Comparison of ENCODE assay signal across 12 cellular contexts in genomic region chr14:21109377-21110260, GRCh38. TPM values are rescaled to one million over a fixed set of nuclear protein-coding genes. Genes with fewer than 3 reads are reported as not detected.
A peak's percentile ranks its signal among the peaks of the same experiment; 100 is the strongest.
DNase-seq lines count a peak whose midpoint lies in the region; ATAC-seq and TF ChIP-seq lines count a peak whose summit lies in the region.
"Had no signal": no experiment of that assay in that cellular context is flagged by ENCODE, and none has a peak within 500 bp of the region (broad histone marks: within the 10 kb centered on the region; RNA-seq: fewer than 3 reads in every experiment).

No MANE protein-coding gene starts in this region.

- POLR2A ChIA-PET in MCF 10A (lab: Yijun Ruan, JAX): interaction anchor here (1.2 to 1.5 kb wide), 2 partner anchors 13 to 14 kb away, joined by 3 to 4 read pairs; no protein-coding TSS in a partner anchor

- 86 to 90% methylated on average over 8 of the region's 8 CpGs for WGBS in testis, 2 donors

- peaks cover 27% of the 10 kb centered on the region for H3K4me1 Mint-ChIP-seq in MCF 10A (ENCODE audit: insufficient read depth, unreplicated experiment)
- H3K4me1 Mint-ChIP-seq in T-helper 2 cell treated with Interferon-gamma antibody and Interleukin-4, amounts not matched to agents 5 μg/mL and 100 μg/mL, for 36 hours (ENCODE audit: low read depth): peaks cover 15% of the 10 kb centered on the region
- H3K4me1 Mint-ChIP-seq in stimulated activated naive CD8-positive, alpha-beta T cell treated with anti-CD3 and anti-CD28 coated beads, Interleukin-15, amount 100 ng/mL, for 72 hours: peaks cover 13% of the 10 kb centered on the region

- no peak overlapping the region for H3K27ac Mint-ChIP-seq in MCF 10A (ENCODE audit: low read depth, unreplicated experiment)
- no peak overlapping the region for H3K27ac Mint-ChIP-seq in T-helper 2 cell treated with Interferon-gamma antibody and Interleukin-4, amounts not matched to agents 5 μg/mL and 100 μg/mL, for 36 hours
- H3K27ac Mint-ChIP-seq in stimulated activated naive CD8-positive, alpha-beta T cell treated with anti-CD3 and anti-CD28 coated beads, Interleukin-15, amount 100 ng/mL, for 72 hours: no peak overlapping the region

- peaks cover 8 to 13% of the 10 kb centered on the region in 2 donors for H3K4me1 ChIP-seq in breast epithelium
- H3K4me1 ChIP-seq in testis: peaks cover 18% of the 10 kb centered on the region

- H3K4me3 ChIP-seq in breast epithelium (no peak overlapping the region), testis (no peak overlapping the region)
- H3K4me3 ChIP-seq: cardiac muscle cell had no signal

- TF ChIP-seq POLR2A in breast epithelium (IDR thresholded peaks at IDR 0.05) (no peak), testis (IDR thresholded peaks at IDR 0.05) (no peak)

- H3K9me3 ChIP-seq in breast epithelium (no peaks in the 10 kb centered on the region), testis (no peaks in the 10 kb centered on the region)

- H3K27ac ChIP-seq in breast epithelium: no peak overlapping the region
- H3K27ac ChIP-seq in testis: no peak overlapping the region
- H3K27ac ChIP-seq: C4-2B, cardiac muscle cell, HL-60, VCaP had no signal

- H3K9me3 Mint-ChIP-seq in MCF 10A (ENCODE audit: unreplicated experiment): no peaks in the 10 kb centered on the region
- no peaks in the 10 kb centered on the region for H3K9me3 Mint-ChIP-seq in T-helper 2 cell treated with Interferon-gamma antibody and Interleukin-4, amounts not matched to agents 5 μg/mL and 100 μg/mL, for 36 hours
- no peaks in the 10 kb centered on the region for H3K9me3 Mint-ChIP-seq in stimulated activated naive CD8-positive, alpha-beta T cell treated with anti-CD3 and anti-CD28 coated beads, Interleukin-15, amount 100 ng/mL, for 72 hours

- CTCF ChIA-PET in MCF 10A (lab: Yijun Ruan, JAX): interaction anchor here (0.6 to 10.5 kb wide), 14 partner anchors 15 to 615 kb away, joined by 3 to 248 read pairs (median 6); no protein-coding TSS in a partner anchor

- peak; percentile 52 for ATAC-seq in HG03095 (IDR thresholded peaks at IDR 0.05; ENCODE audit: unreplicated experiment)
- peak; percentile 88 for ATAC-seq in stimulated activated naive CD8-positive, alpha-beta T cell treated with anti-CD3 and anti-CD28 coated beads, Interleukin-15, amount 100 ng/mL, for 72 hours

- no peaks in the 10 kb centered on the region for H3K36me3 Mint-ChIP-seq in MCF 10A (ENCODE audit: insufficient read depth, unreplicated experiment)
- H3K36me3 Mint-ChIP-seq in T-helper 2 cell treated with Interferon-gamma antibody and Interleukin-4, amounts not matched to agents 5 μg/mL and 100 μg/mL, for 36 hours (ENCODE audit: low read depth): no peaks in the 10 kb centered on the region

- H3K4me3 Mint-ChIP-seq in MCF 10A (ENCODE audit: unreplicated experiment): no peak overlapping the region
- no peak overlapping the region for H3K4me3 Mint-ChIP-seq in T-helper 2 cell treated with Interferon-gamma antibody and Interleukin-4, amounts not matched to agents 5 μg/mL and 100 μg/mL, for 36 hours
- H3K4me3 Mint-ChIP-seq in stimulated activated naive CD8-positive, alpha-beta T cell treated with anti-CD3 and anti-CD28 coated beads, Interleukin-15, amount 100 ng/mL, for 72 hours: no peak overlapping the region

- peak; percentile 41 for DNase-seq in MCF 10A (ENCODE audit: unreplicated experiment)
- no peak for DNase-seq in breast epithelium (ENCODE audit: low spot score in 2 of 2)
- peak; percentile 45 for DNase-seq in T-helper 2 cell treated with Interferon-gamma antibody and Interleukin-4, amounts not matched to agents 5 μg/mL and 100 μg/mL, for 36 hours (ENCODE audit: low spot score)
- DNase-seq in stimulated activated naive CD8-positive, alpha-beta T cell treated with anti-CD3 and anti-CD28 coated beads, Interleukin-15, amount 100 ng/mL, for 72 hours: peak in 1 of 2 donors; percentile 54
- no peak for DNase-seq in amygdala (lab: John Stamatoyannopoulos, UW)
- DNase-seq in 8988T: no peak
- DNase-seq in testis: no peak

- no peak for TF ChIP-seq CTCF in MCF 10A (IDR thresholded peaks at IDR 0.05; ENCODE audit: unreplicated experiment)
- no peak for TF ChIP-seq CTCF in breast epithelium (IDR thresholded peaks at IDR 0.05)
- TF ChIP-seq CTCF in testis (IDR thresholded peaks at IDR 0.05): no peak

- intact Hi-C loops in MCF 10A (cut with micrococcal nuclease) (loop anchor here (5.0 kb wide), 1 partner anchor 252 kb away; no protein-coding TSS in a partner anchor), breast epithelium (cut with DNase I; ENCODE audit: low total_unique reads) (no loop called here), testis (cut with DNase I; ENCODE audit: low total_unique reads) (no loop called here)

- BruUV-seq in MCF 10A (replicated peaks; lab: Mats Ljungman, UMichigan): no TSS peak

- no peaks in the 10 kb centered on the region for H3K27me3 Mint-ChIP-seq in MCF 10A (ENCODE audit: insufficient read depth, unreplicated experiment)
- no peaks in the 10 kb centered on the region for H3K27me3 Mint-ChIP-seq in T-helper 2 cell treated with Interferon-gamma antibody and Interleukin-4, amounts not matched to agents 5 μg/mL and 100 μg/mL, for 36 hours (ENCODE audit: low read depth)
- no peaks in the 10 kb centered on the region for H3K27me3 Mint-ChIP-seq in stimulated activated naive CD8-positive, alpha-beta T cell treated with anti-CD3 and anti-CD28 coated beads, Interleukin-15, amount 100 ng/mL, for 72 hours

- no peaks in the 10 kb centered on the region for H3K36me3 ChIP-seq in breast epithelium
- H3K36me3 ChIP-seq in testis (ENCODE audit: low read depth, missing control alignments): no peaks in the 10 kb centered on the region
- H3K36me3 ChIP-seq: cardiac muscle cell had no signal

- H3K27me3 ChIP-seq in breast epithelium (no peaks in the 10 kb centered on the region), testis (no peaks in the 10 kb centered on the region)
- H3K27me3 ChIP-seq: cardiac muscle cell had no signal

RNA-seq across cellular contexts. Expression of gene TMEM253, which starts 8.8 kb away (rescaled TPM):
- total RNA-seq in MCF 10A (2022) (0.59 and 1.6 TPM in 2 replicates), breast epithelium (1 to 10 TPM in 1 of 3 donors, under 1 TPM in 2; 0.44 to 1.3 (median 0.98) TPM), testis (under 1 TPM in 1 of 2 donors, not detected in 1; 0.50 TPM)
- 0.65 TPM for polyA plus RNA-seq in testis (ENCODE audit: insufficient read depth, low read depth, low replicate concordance)

RNA-seq across cellular contexts. Expression of gene ZNF219, which starts 11.2 kb away (rescaled TPM):
- total RNA-seq in MCF 10A (2022) (18.4 and 33.8 TPM in 2 replicates), breast epithelium (10 to 100 TPM; 32.4 to 62.2 (median 32.8) TPM), testis (10 to 100 TPM; 42.8 to 64.8 TPM)
- 17.7 TPM for polyA plus RNA-seq in testis (ENCODE audit: insufficient read depth, low read depth, low replicate concordance)

RNA-seq across cellular contexts. Expression of gene ARHGEF40, which starts 39.5 kb away (rescaled TPM):
- total RNA-seq in MCF 10A (2022): 3.6 and 6.7 TPM in 2 replicates
- total RNA-seq in breast epithelium: 10 to 100 TPM; 33.7 to 51.4 (median 40.6) TPM
- total RNA-seq in testis: 10 to 100 TPM; 30.5 to 36.9 TPM
- 22.0 TPM for polyA plus RNA-seq in testis (ENCODE audit: insufficient read depth, low read depth, low replicate concordance)

RNA-seq across cellular contexts. Expression of gene OR5AU1, which starts 46.2 kb away (rescaled TPM):
- not detected in 2 replicates for total RNA-seq in MCF 10A (2022)
- not detected for total RNA-seq in breast epithelium
- under 1 TPM in 1 of 2 donors, not detected in 1; 0.43 TPM for total RNA-seq in testis
- not detected for polyA plus RNA-seq in testis (ENCODE audit: insufficient read depth, low read depth, low replicate concordance)
- total RNA-seq: cardiac muscle cell had no signal
- polyA plus RNA-seq: cardiac muscle cell had no signal

RNA-seq across cellular contexts. Expression of gene RNASE8, which starts 52.0 kb away (rescaled TPM):
- total RNA-seq in MCF 10A (2022) (not detected in 2 replicates), breast epithelium (not detected), testis (not detected)
- not detected for polyA plus RNA-seq in testis (ENCODE audit: insufficient read depth, low read depth, low replicate concordance)
- total RNA-seq: cardiac muscle cell had no signal
- polyA plus RNA-seq: cardiac muscle cell had no signal

Comparison
In these comparisons a context has a peak if more than half of its experiments do, and no peak if none do; other contexts are left out.
1. DNase-seq: peak in MCF 10A (single experiment) and T-helper 2 cell treated with Interferon-gamma antibody and Interleukin-4, amounts not matched to agents 5 μg/mL and 100 μg/mL, for 36 hours (single experiment); none in breast epithelium (0 of 2), amygdala (0 of 56), 8988T (single experiment) and testis (single experiment).